In the genomic region with DNA sequence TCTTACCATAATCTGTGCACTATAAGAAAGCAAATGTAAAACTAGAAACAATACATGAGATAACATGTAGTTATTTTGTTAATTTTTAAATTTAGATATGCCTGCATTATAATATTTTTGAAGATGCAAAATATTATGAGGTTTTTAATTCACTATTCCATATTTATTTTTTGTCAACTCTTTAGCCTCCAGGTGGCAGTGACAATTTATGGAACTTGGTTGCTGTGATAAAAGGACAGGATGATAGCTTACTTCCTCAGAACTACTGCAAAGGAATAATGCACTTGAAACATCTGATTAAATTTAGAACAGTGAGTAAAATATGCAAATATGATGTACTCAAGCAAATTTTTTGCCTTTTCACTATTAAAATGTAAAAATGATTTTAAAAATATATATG, we compare ENCODE assay signal across 8 cellular contexts. TPM values are rescaled to one million over a fixed set of nuclear protein-coding genes. Genes with fewer than 3 reads are reported as not detected.
DNase-seq lines count a peak whose midpoint lies in the region; ATAC-seq and TF ChIP-seq lines count a peak whose summit lies in the region.

No MANE protein-coding gene starts in this region.

- BruUV-seq in Panc1 (replicated peaks; lab: Mats Ljungman, UMichigan): no TSS peak

- POLR2A ChIA-PET in Panc1 (lab: Charles Lee): no interaction called here

- TF ChIP-seq CTCF in AG10803 (conservative IDR thresholded peaks at IDR 0.05; ENCODE audit: low read length): peak; percentile 55
- no peak for TF ChIP-seq CTCF in GM20000 (IDR thresholded peaks at IDR 0.05; ENCODE audit: extremely low read depth, missing control alignments)
- TF ChIP-seq CTCF in Panc1 (IDR thresholded peaks at IDR 0.05): peak; percentile 28; the same call in 1 of the 2 replicates

- H3K27ac ChIP-seq in Panc1 (ENCODE audit: low read length): no peak overlapping the region

- intact Hi-C loops in Panc1 (cut with micrococcal nuclease; ENCODE audit: unreplicated experiment): loop anchor here (2.0 kb wide), 1 partner anchor 191 kb away; no protein-coding TSS in a partner anchor

- no peaks in the 10 kb centered on the region for H3K9me3 Mint-ChIP-seq in stimulated activated naive CD8-positive, alpha-beta T cell treated with anti-CD3 and anti-CD28 coated beads, Interleukin-15, amount 100 ng/mL, for 72 hours

- no peaks in the 10 kb centered on the region for H3K36me3 ChIP-seq in Panc1 (ENCODE audit: control insufficient read depth, insufficient read depth, low read length)

- no peaks in the 10 kb centered on the region for H3K27me3 ChIP-seq in Panc1 (ENCODE audit: control insufficient read depth, insufficient read depth, low read length)

- H3K4me3 ChIP-seq in AG10803 (ENCODE audit: low read length): no peak overlapping the region
- no peak overlapping the region for H3K4me3 ChIP-seq in Panc1 (ENCODE audit: low read depth in 2 of 2, low read length in 2 of 2)

- CTCF ChIA-PET in Panc1 (lab: Charles Lee): interaction anchor here (1.2 kb wide), 1 partner anchor 127 kb away, joined by 3 read pairs; no protein-coding TSS in a partner anchor

- H3K4me1 Mint-ChIP-seq in stimulated activated naive CD8-positive, alpha-beta T cell treated with anti-CD3 and anti-CD28 coated beads, Interleukin-15, amount 100 ng/mL, for 72 hours: no peaks in the 10 kb centered on the region

- no peaks in the 10 kb centered on the region for H3K9me3 ChIP-seq in Panc1 (ENCODE audit: control insufficient read depth, insufficient read depth, low read depth, low read length)

- no peaks in the 10 kb centered on the region for H3K4me1 ChIP-seq in Panc1 (ENCODE audit: control insufficient read depth, insufficient read depth, low read length)

- in situ Hi-C loops in Panc1 (cut with HindIII; ENCODE audit: low pct_unique_long_range_greater_than_20kb, low sequenced_read_pairs): no loop called here

- no peak overlapping the region for H3K4me3 Mint-ChIP-seq in stimulated activated naive CD8-positive, alpha-beta T cell treated with anti-CD3 and anti-CD28 coated beads, Interleukin-15, amount 100 ng/mL, for 72 hours

- no peaks in the 10 kb centered on the region for H3K27me3 Mint-ChIP-seq in stimulated activated naive CD8-positive, alpha-beta T cell treated with anti-CD3 and anti-CD28 coated beads, Interleukin-15, amount 100 ng/mL, for 72 hours

- DNase-seq in AG10803 (ENCODE audit: low read depth): peak; percentile 50
- DNase-seq in GM20000 (ENCODE audit: low spot score): peak; percentile 4
- DNase-seq in Panc1 (ENCODE audit: low read depth, low spot score): no peak
- DNase-seq in glomerular visceral epithelial cell (ENCODE audit: extremely low spot score): peak; percentile 33
- DNase-seq in germinal center (ENCODE audit: low spot score): no peak
- no peak for DNase-seq in stimulated activated CD4-positive, alpha-beta T cell treated with anti-CD3 and anti-CD28 coated beads, Interleukin-4, amount 100 ng/mL, for 4 hours
- no peak for DNase-seq in stimulated activated naive CD8-positive, alpha-beta T cell treated with anti-CD3 and anti-CD28 coated beads, Interleukin-15, amount 100 ng/mL, for 72 hours

- ATAC-seq in Panc1 (no peak), HG03025 (IDR thresholded peaks at IDR 0.05; ENCODE audit: low FRiP score, unreplicated experiment) (no peak)
- ATAC-seq in stimulated activated naive CD8-positive, alpha-beta T cell treated with anti-CD3 and anti-CD28 coated beads, Interleukin-15, amount 100 ng/mL, for 72 hours: no peak

- H3K27ac Mint-ChIP-seq in stimulated activated naive CD8-positive, alpha-beta T cell treated with anti-CD3 and anti-CD28 coated beads, Interleukin-15, amount 100 ng/mL, for 72 hours: no peak overlapping the region

RNA-seq across cellular contexts. Expression of a gene that starts 45.1 kb away (rescaled TPM):
- total RNA-seq in Panc1 (2021; ENCODE audit: unreplicated experiment): not detected
- polyA plus RNA-seq in Panc1 (2012; ENCODE audit: insufficient read length): not detected

Comparison
In these comparisons a context has a peak if more than half of its experiments do, and no peak if none do; other contexts are left out.
1. DNase-seq: peak in AG10803 (single experiment), GM20000 (single experiment) and glomerular visceral epithelial cell (single experiment); none in Panc1 (single experiment), germinal center (single experiment), stimulated activated CD4-positive, alpha-beta T cell treated with anti-CD3 and anti-CD28 coated beads, Interleukin-4, amount 100 ng/mL, for 4 hours (0 of 2) and stimulated activated naive CD8-positive, alpha-beta T cell treated with anti-CD3 and anti-CD28 coated beads, Interleukin-15, amount 100 ng/mL, for 72 hours (0 of 2).